In genomic region chr12:9909724-9910123, GRCh38 we compare ENCODE assay signal across 21 cellular contexts. TPM values are rescaled to one million over a fixed set of nuclear protein-coding genes. Genes with fewer than 3 reads are reported as not detected.
A peak's percentile ranks its signal among the peaks of the same experiment; 100 is the strongest.
DNase-seq lines count a peak whose midpoint lies in the region; ATAC-seq, FAIRE-seq and TF ChIP-seq lines count a peak whose summit lies in the region.
"Had no signal": no experiment of that assay in that cellular context is flagged by ENCODE, and none has a peak within 500 bp of the region (broad histone marks: within the 10 kb centered on the region; RNA-seq: fewer than 3 reads in every experiment).

No MANE protein-coding gene starts in this region.

- no peak overlapping the region for H3K4me3 ChIP-seq in astrocyte (ENCODE audit: insufficient read depth, low read depth, low read length)
- no peak overlapping the region for H3K4me3 ChIP-seq in left lung
- H3K4me3 ChIP-seq: A549, BLaER1 had no signal

- intact Hi-C loops in natural killer cell (cut with micrococcal nuclease) (loop anchor here (5.0 kb wide), 2 partner anchors 42 to 97 kb away; partner anchors contain the start of gene CLEC2B), left lung (cut with DNase I) (no loop called here)

- DNase-seq in natural killer cell treated with Interleukin-12 subunit alpha and Interleukin-12 subunit beta and Interleukin-15 and Interleukin-18, amount 100 ng/mL, for 72 hours (ENCODE audit: low spot score) = no peak
- DNase-seq in natural killer cell = no peak
- DNase-seq in astrocyte (ENCODE audit: low read depth) = no peak
- DNase-seq in nephron progenitor cell = no peak
- no peak for DNase-seq in left lung
- DNase-seq in dermis blood vessel endothelial cell = no peak
- DNase-seq in T-helper 2 cell treated with Interferon-gamma antibody and Interleukin-4, amounts not matched to agents 5 μg/mL and 100 μg/mL, for 36 hours (ENCODE audit: low spot score) = no peak
- DNase-seq: AML-193; CD4-positive, alpha-beta memory T cell; DMS79 treated with DMSO at 0.1 percent for 48 hours; GF-D8; HFFc6 had no signal

- H3K4me1 Mint-ChIP-seq in natural killer cell treated with Interleukin-12 subunit alpha and Interleukin-12 subunit beta and Interleukin-15 and Interleukin-18, amount 100 ng/mL, for 72 hours (ENCODE audit: low read depth in 2 of 2) = peaks cover 38 to 43% of the 10 kb centered on the region in 2 donors
- H3K4me1 Mint-ChIP-seq in natural killer cell (peaks cover 38 to 39% of the 10 kb centered on the region in 2 donors), astrocyte (ENCODE audit: low read depth, unreplicated experiment) (no peaks in the 10 kb centered on the region), nephron progenitor cell (peaks cover 20% of the 10 kb centered on the region)
- H3K4me1 Mint-ChIP-seq in T-helper 2 cell treated with Interferon-gamma antibody and Interleukin-4, amounts not matched to agents 5 μg/mL and 100 μg/mL, for 36 hours (ENCODE audit: low read depth) = peaks cover 17% of the 10 kb centered on the region
- H3K4me1 Mint-ChIP-seq: CD14-positive monocyte, IgD-negative memory B cell had no signal

- peaks cover 41% of the 10 kb centered on the region for H3K36me3 Mint-ChIP-seq in natural killer cell treated with Interleukin-12 subunit alpha and Interleukin-12 subunit beta and Interleukin-15 and Interleukin-18, amount 100 ng/mL, for 72 hours
- H3K36me3 Mint-ChIP-seq in natural killer cell = peaks cover 20% of the 10 kb centered on the region
- peaks cover 7% of the 10 kb centered on the region for H3K36me3 Mint-ChIP-seq in astrocyte (ENCODE audit: low read depth, unreplicated experiment)
- peaks cover 42% of the 10 kb centered on the region for H3K36me3 Mint-ChIP-seq in nephron progenitor cell (ENCODE audit: low read depth)
- H3K36me3 Mint-ChIP-seq in T-helper 2 cell treated with Interferon-gamma antibody and Interleukin-4, amounts not matched to agents 5 μg/mL and 100 μg/mL, for 36 hours (ENCODE audit: low read depth) = peaks cover 25% of the 10 kb centered on the region

- H3K4me1 ChIP-seq in astrocyte (ENCODE audit: insufficient read depth, low read length) (no peaks in the 10 kb centered on the region), left lung (no peaks in the 10 kb centered on the region)
- H3K4me1 ChIP-seq: A549, BLaER1 had no signal

- FAIRE-seq in astrocyte (lab: Jason Lieb, UNC) = no peak
- FAIRE-seq: A549, HepG2 had no signal

- H3K4me3 Mint-ChIP-seq in natural killer cell treated with Interleukin-12 subunit alpha and Interleukin-12 subunit beta and Interleukin-15 and Interleukin-18, amount 100 ng/mL, for 72 hours = no peak overlapping the region
- no peak overlapping the region for H3K4me3 Mint-ChIP-seq in natural killer cell
- H3K4me3 Mint-ChIP-seq in astrocyte (ENCODE audit: unreplicated experiment) = peak overlapping the region; percentile 79
- peak overlapping the region; percentile 13 for H3K4me3 Mint-ChIP-seq in nephron progenitor cell
- H3K4me3 Mint-ChIP-seq in T-helper 2 cell treated with Interferon-gamma antibody and Interleukin-4, amounts not matched to agents 5 μg/mL and 100 μg/mL, for 36 hours = no peak overlapping the region
- H3K4me3 Mint-ChIP-seq: CD14-positive monocyte; CD4-positive, alpha-beta memory T cell; HFFc6; IgD-negative memory B cell had no signal

- TF ChIP-seq CTCF in natural killer cell (IDR thresholded peaks at IDR 0.05) = no peak
- no peak for TF ChIP-seq CTCF in astrocyte (IDR thresholded peaks at IDR 0.05; ENCODE audit: insufficient read depth, low read depth, low read length)
- TF ChIP-seq CTCF in nephron progenitor cell (IDR thresholded peaks at IDR 0.05) = no peak
- TF ChIP-seq CTCF in left lung (IDR thresholded peaks at IDR 0.05) = no peak

- H3K79me2 ChIP-seq in astrocyte (ENCODE audit: insufficient read depth, low read length) = no peaks in the 10 kb centered on the region

- peaks cover 11% of the 10 kb centered on the region for H3K9me3 Mint-ChIP-seq in natural killer cell treated with Interleukin-12 subunit alpha and Interleukin-12 subunit beta and Interleukin-15 and Interleukin-18, amount 100 ng/mL, for 72 hours
- H3K9me3 Mint-ChIP-seq in natural killer cell (peaks cover 5 to 15% of the 10 kb centered on the region in 2 donors), astrocyte (ENCODE audit: unreplicated experiment) (peaks cover 27% of the 10 kb centered on the region), nephron progenitor cell (peaks cover 80% of the 10 kb centered on the region)
- peaks cover 74% of the 10 kb centered on the region for H3K9me3 Mint-ChIP-seq in T-helper 2 cell treated with Interferon-gamma antibody and Interleukin-4, amounts not matched to agents 5 μg/mL and 100 μg/mL, for 36 hours

- H4K20me1 ChIP-seq in astrocyte (ENCODE audit: insufficient read depth, low read length) = no peaks in the 10 kb centered on the region
- H4K20me1 ChIP-seq: BLaER1 had no signal

- H3K36me3 ChIP-seq in astrocyte (ENCODE audit: insufficient read depth, low read length) = no peaks in the 10 kb centered on the region
- no peaks in the 10 kb centered on the region for H3K36me3 ChIP-seq in left lung
- H3K36me3 ChIP-seq: BLaER1 had no signal

- H2AFZ ChIP-seq in astrocyte (ENCODE audit: low read depth, low read length) = no peak overlapping the region

- H3K27ac ChIP-seq in astrocyte (ENCODE audit: low read depth, low read length) (no peak overlapping the region), left lung (no peak overlapping the region)
- H3K27ac ChIP-seq: 22Rv1, A549, BLaER1 had no signal

- ATAC-seq in natural killer cell treated with Interleukin-12 subunit alpha and Interleukin-12 subunit beta and Interleukin-15 and Interleukin-18, amount 100 ng/mL, for 72 hours = no peak
- no peak for ATAC-seq in natural killer cell
- no peak for ATAC-seq in GM21367 (IDR thresholded peaks at IDR 0.05; ENCODE audit: unreplicated experiment)
- ATAC-seq in left lung = no peak
- ATAC-seq: A549, HCT116, HepG2 had no signal

- no peak overlapping the region for H3K4me2 ChIP-seq in astrocyte (ENCODE audit: low read length)
- H3K4me2 ChIP-seq: A549, BLaER1 had no signal

- H3K27me3 ChIP-seq in astrocyte (ENCODE audit: insufficient read depth, low read length) (no peaks in the 10 kb centered on the region), left lung (no peaks in the 10 kb centered on the region)
- H3K27me3 ChIP-seq: BLaER1 had no signal

- no peaks in the 10 kb centered on the region for H3K27me3 Mint-ChIP-seq in natural killer cell treated with Interleukin-12 subunit alpha and Interleukin-12 subunit beta and Interleukin-15 and Interleukin-18, amount 100 ng/mL, for 72 hours
- no peaks in the 10 kb centered on the region for H3K27me3 Mint-ChIP-seq in natural killer cell (ENCODE audit: low read depth in 2 of 2)
- no peaks in the 10 kb centered on the region for H3K27me3 Mint-ChIP-seq in astrocyte (ENCODE audit: low read depth, unreplicated experiment)
- no peaks in the 10 kb centered on the region for H3K27me3 Mint-ChIP-seq in nephron progenitor cell (ENCODE audit: low read depth, poor library complexity)
- no peaks in the 10 kb centered on the region for H3K27me3 Mint-ChIP-seq in T-helper 2 cell treated with Interferon-gamma antibody and Interleukin-4, amounts not matched to agents 5 μg/mL and 100 μg/mL, for 36 hours (ENCODE audit: low read depth)

- H3K9me3 ChIP-seq in astrocyte (ENCODE audit: insufficient read depth, low read depth, low read length) (peaks cover 9% of the 10 kb centered on the region), left lung (peaks cover 0 to 38% of the 10 kb centered on the region in 2 donors)

- H3K9ac ChIP-seq in astrocyte (ENCODE audit: low read length) = no peak overlapping the region
- H3K9ac ChIP-seq: BLaER1 had no signal

- H3K27ac Mint-ChIP-seq in natural killer cell treated with Interleukin-12 subunit alpha and Interleukin-12 subunit beta and Interleukin-15 and Interleukin-18, amount 100 ng/mL, for 72 hours = peak overlapping the region; percentile 32 to 89
- no peak overlapping the region for H3K27ac Mint-ChIP-seq in natural killer cell
- no peak overlapping the region for H3K27ac Mint-ChIP-seq in astrocyte (ENCODE audit: unreplicated experiment)
- H3K27ac Mint-ChIP-seq in nephron progenitor cell = no peak overlapping the region
- no peak overlapping the region for H3K27ac Mint-ChIP-seq in T-helper 2 cell treated with Interferon-gamma antibody and Interleukin-4, amounts not matched to agents 5 μg/mL and 100 μg/mL, for 36 hours
- H3K27ac Mint-ChIP-seq: CD14-positive monocyte, HFFc6, IgD-negative memory B cell had no signal

RNA-seq across cellular contexts. Expression of gene CLEC2A, which starts 22.4 kb away (rescaled TPM):
- total RNA-seq in natural killer cell treated with Interleukin-12 subunit alpha and Interleukin-12 subunit beta and Interleukin-15 and Interleukin-18, amount 100 ng/mL, for 72 hours = not detected
- total RNA-seq in natural killer cell (not detected), astrocyte (0.84 and 2.0 TPM in 2 replicates), left lung (not detected), dermis blood vessel endothelial cell (not detected in 2 replicates)
- total RNA-seq: CD4-positive, alpha-beta memory T cell; H4; HepG2; HFFc6 had no signal

RNA-seq across cellular contexts. Expression of gene KLRF2, which starts 28.4 kb away (rescaled TPM):
- not detected for total RNA-seq in natural killer cell treated with Interleukin-12 subunit alpha and Interleukin-12 subunit beta and Interleukin-15 and Interleukin-18, amount 100 ng/mL, for 72 hours
- not detected for total RNA-seq in natural killer cell
- total RNA-seq in astrocyte = not detected in 2 replicates
- total RNA-seq in left lung = not detected
- not detected in 2 replicates for total RNA-seq in dermis blood vessel endothelial cell
- total RNA-seq: CD4-positive, alpha-beta memory T cell; H4; HepG2; HFFc6 had no signal

RNA-seq across cellular contexts. Expression of gene CLEC2B, which starts 40.6 kb away (rescaled TPM):
- 10 to 100 TPM; 26.7 to 70.3 TPM for total RNA-seq in natural killer cell treated with Interleukin-12 subunit alpha and Interleukin-12 subunit beta and Interleukin-15 and Interleukin-18, amount 100 ng/mL, for 72 hours
- total RNA-seq in natural killer cell = 100 to 1,000 TPM; 158 to 302 (median 220) TPM
- not detected in 2 replicates for total RNA-seq in astrocyte
- 10 to 100 TPM; 16.3 to 34.7 TPM for total RNA-seq in left lung
- 39.9 and 78.8 TPM in 2 replicates for total RNA-seq in dermis blood vessel endothelial cell
- total RNA-seq: HepG2, HFFc6 had no signal

Comparison
In these comparisons a context has a peak if more than half of its experiments do, and no peak if none do; other contexts are left out.
1. H3K27ac Mint-ChIP-seq: peak in natural killer cell treated with Interleukin-12 subunit alpha and Interleukin-12 subunit beta and Interleukin-15 and Interleukin-18, amount 100 ng/mL, for 72 hours (2 of 2); none in natural killer cell (0 of 2), astrocyte (single experiment), nephron progenitor cell (single experiment) and T-helper 2 cell treated with Interferon-gamma antibody and Interleukin-4, amounts not matched to agents 5 μg/mL and 100 μg/mL, for 36 hours (single experiment).
2. H3K4me3 Mint-ChIP-seq: peak in astrocyte (single experiment) and nephron progenitor cell (single experiment); none in natural killer cell treated with Interleukin-12 subunit alpha and Interleukin-12 subunit beta and Interleukin-15 and Interleukin-18, amount 100 ng/mL, for 72 hours (single experiment), natural killer cell (single experiment) and T-helper 2 cell treated with Interferon-gamma antibody and Interleukin-4, amounts not matched to agents 5 μg/mL and 100 μg/mL, for 36 hours (single experiment).
3. RNA of gene CLEC2B, which starts 40.6 kb away (total RNA-seq): 158 to 302 TPM in natural killer cell, 39.9 to 78.8 TPM in dermis blood vessel endothelial cell, 26.7 to 70.3 TPM in natural killer cell treated with Interleukin-12 subunit alpha and Interleukin-12 subunit beta and Interleukin-15 and Interleukin-18, amount 100 ng/mL, for 72 hours and 16.3 to 34.7 TPM in left lung; not detected in astrocyte; every median in the first group is over 10 times any median in the second.